In genomic region chr10:102347236-102347828, GRCh38 we compare ENCODE assay signal across 8 cellular contexts. TPM values are rescaled to one million over a fixed set of nuclear protein-coding genes. Genes with fewer than 3 reads are reported as not detected.
A peak's percentile ranks its signal among the peaks of the same experiment; 100 is the strongest.
DNase-seq lines count a peak whose midpoint lies in the region; ATAC-seq and TF ChIP-seq lines count a peak whose summit lies in the region.

No MANE protein-coding gene starts in this region.

- peaks cover 3% of the 10 kb centered on the region; the same call in 1 of the 2 replicates for H4K20me1 ChIP-seq in PC-9 (ENCODE audit: insufficient read depth)

- CTCF ChIA-PET in PC-9 (lab: Charles Lee) = interaction anchor here (0.6 to 1.4 kb wide), 5 partner anchors 36 to 229 kb away, joined by 3 to 17 read pairs (median 4); no protein-coding TSS in a partner anchor

- H3K36me3 ChIP-seq in PC-9 (ENCODE audit: low read depth) (no peaks in the 10 kb centered on the region), endodermal cell (ENCODE audit: control insufficient read depth, insufficient read depth, low read length) (peaks cover 15% of the 10 kb centered on the region), vagina (peaks cover 0 to 18% of the 10 kb centered on the region in 2 donors)

- DNase-seq in AG09319 (ENCODE audit: extremely low read depth, low read depth) = no peak
- peak; percentile 25 for DNase-seq in GM13977 (ENCODE audit: low spot score)
- peak; percentile 39 to 40 for DNase-seq in PC-9
- peak; percentile 87 for DNase-seq in endodermal cell
- no peak for DNase-seq in vagina (ENCODE audit: extremely low spot score in 2 of 2)
- no peak for DNase-seq in effector CD4-positive, alpha-beta T cell

- H3K27ac Mint-ChIP-seq in endodermal cell = no peak overlapping the region
- no peak overlapping the region for H3K27ac Mint-ChIP-seq in nephron

- no peaks in the 10 kb centered on the region; the same call in 1 of the 2 replicates for H3F3A ChIP-seq in PC-9 (ENCODE audit: insufficient read depth, low read depth)

- intact Hi-C loops in PC-9 (cut with micrococcal nuclease; ENCODE audit: unreplicated experiment) = loop anchor here (1.0 kb wide), 2 partner anchors 117 to 178 kb away; no protein-coding TSS in a partner anchor
- intact Hi-C loops in vagina (cut with DNase I) = no loop called here

- no peak for ATAC-seq in HG02642 (IDR thresholded peaks at IDR 0.05; ENCODE audit: poor library complexity, unreplicated experiment)

- H3K27me3 ChIP-seq in PC-9 (ENCODE audit: insufficient read depth, low read depth) = no peaks in the 10 kb centered on the region
- H3K27me3 ChIP-seq in endodermal cell (ENCODE audit: control insufficient read depth, insufficient read depth, low read length, poor library complexity, severe bottlenecking) = no peaks in the 10 kb centered on the region
- H3K27me3 ChIP-seq in vagina = no peaks in the 10 kb centered on the region

- no peaks in the 10 kb centered on the region for H3K9me2 ChIP-seq in PC-9 (ENCODE audit: insufficient read depth)

- no peak overlapping the region for H3K4me2 ChIP-seq in PC-9

- TF ChIP-seq POLR2A in vagina (IDR thresholded peaks at IDR 0.05) = no peak

- H2AFZ ChIP-seq in PC-9 = no peak overlapping the region

- H3K9me3 ChIP-seq in PC-9 (ENCODE audit: insufficient read depth, low read depth) = no peaks in the 10 kb centered on the region
- no peaks in the 10 kb centered on the region for H3K9me3 ChIP-seq in endodermal cell (ENCODE audit: control insufficient read depth, low read length)
- no peaks in the 10 kb centered on the region for H3K9me3 ChIP-seq in vagina

- no peak overlapping the region for H3K9ac ChIP-seq in endodermal cell (ENCODE audit: extremely low read depth, low read length, poor library complexity, severe bottlenecking)

- H3K79me2 ChIP-seq in PC-9 (ENCODE audit: low read depth) = no peaks in the 10 kb centered on the region

- POLR2A ChIA-PET in PC-9 (lab: Charles Lee; ENCODE audit: unreplicated experiment) = no interaction called here

- no peak overlapping the region for H3K4me3 Mint-ChIP-seq in endodermal cell
- H3K4me3 Mint-ChIP-seq in nephron = no peak overlapping the region

- in situ Hi-C loops in GM13977 (cut with MboI; ENCODE audit: low pct_unique_long_range_greater_than_20kb, low sequenced_read_pairs, unreplicated experiment) = loop anchor here (5.0 kb wide), 1 partner anchor 120 kb away; the partner anchor contains the start of gene ELOVL3

- H3K27me3 Mint-ChIP-seq in endodermal cell (ENCODE audit: insufficient read depth) (peaks cover 15% of the 10 kb centered on the region), nephron (ENCODE audit: low read depth) (no peaks in the 10 kb centered on the region)

- no peak overlapping the region for H3K27ac ChIP-seq in PC-9
- H3K27ac ChIP-seq in endodermal cell (ENCODE audit: low read depth, low read length) = no peak overlapping the region
- no peak overlapping the region for H3K27ac ChIP-seq in vagina

- no TSS peak for BruUV-seq in PC-9 (replicated peaks; lab: Mats Ljungman, UMichigan)

- H3K4me1 Mint-ChIP-seq in endodermal cell (peaks cover 6% of the 10 kb centered on the region), nephron (peaks cover 3% of the 10 kb centered on the region)

- TF ChIP-seq CTCF in AG09319 (IDR thresholded peaks at IDR 0.05; ENCODE audit: low read depth, low read length) (peak; percentile 57), GM13977 (IDR thresholded peaks at IDR 0.05; ENCODE audit: extremely low read depth, insufficient read depth, missing control alignments) (peak; percentile 60), PC-9 (conservative IDR thresholded peaks at IDR 0.05) (peak; percentile 53; the same call in 1 of the 2 replicates), endodermal cell (conservative IDR thresholded peaks at IDR 0.05) (peak; percentile 84), nephron (IDR thresholded peaks at IDR 0.05; ENCODE audit: unreplicated experiment in 3 of 3) (peak; percentile 57 to 59 (median 58)), vagina (IDR thresholded peaks at IDR 0.05) (no peak)

- H3K4me1 ChIP-seq in PC-9 (replicated peaks; ENCODE audit: insufficient read depth) (no peaks in the 10 kb centered on the region), endodermal cell (ENCODE audit: control insufficient read depth, insufficient read depth, low read length) (no peaks in the 10 kb centered on the region), vagina (peaks cover 3% of the 10 kb centered on the region)

- H3K9me3 Mint-ChIP-seq in endodermal cell (no peaks in the 10 kb centered on the region), nephron (no peaks in the 10 kb centered on the region)

- 64 to 100% methylated on average over 1 to 2 of the region's 2 CpGs for WGBS in endodermal cell (ENCODE audit: insufficient coverage in 1 of 2, insufficient read length in 1 of 2), 2 experiments

- H3K36me3 Mint-ChIP-seq in endodermal cell (ENCODE audit: low read depth) (peaks cover 18% of the 10 kb centered on the region), nephron (ENCODE audit: low read depth) (peaks cover 34% of the 10 kb centered on the region)

- H3K4me3 ChIP-seq in PC-9 (no peak overlapping the region), endodermal cell (ENCODE audit: low read length) (no peak overlapping the region), vagina (no peak overlapping the region)

RNA-seq across cellular contexts. Expression of gene NFKB2, which starts 48.2 kb away (rescaled TPM):
- total RNA-seq in PC-9 (2021) (26.3 and 30.8 TPM in 2 replicates), endodermal cell (10 to 100 TPM; 28.7 to 45.2 TPM), vagina (26.8 TPM)
- 19.9 TPM for polyA plus RNA-seq in endodermal cell (2013, experiment 1 of 2)
- 19.9 TPM for polyA plus RNA-seq in endodermal cell (2013, experiment 2 of 2)

Comparison
In these comparisons a context has a peak if more than half of its experiments do, and no peak if none do; other contexts are left out.
1. DNase-seq: peak in GM13977 (single experiment), PC-9 (2 of 2) and endodermal cell (single experiment); none in AG09319 (single experiment), vagina (0 of 2) and effector CD4-positive, alpha-beta T cell (single experiment).
2. CTCF ChIP-seq: peak in AG09319 (single experiment), GM13977 (single experiment), PC-9 (single experiment), endodermal cell (single experiment) and nephron (3 of 3); none in vagina (0 of 3).